ENCODE assay signal across 8 cellular contexts in the genomic region with DNA sequence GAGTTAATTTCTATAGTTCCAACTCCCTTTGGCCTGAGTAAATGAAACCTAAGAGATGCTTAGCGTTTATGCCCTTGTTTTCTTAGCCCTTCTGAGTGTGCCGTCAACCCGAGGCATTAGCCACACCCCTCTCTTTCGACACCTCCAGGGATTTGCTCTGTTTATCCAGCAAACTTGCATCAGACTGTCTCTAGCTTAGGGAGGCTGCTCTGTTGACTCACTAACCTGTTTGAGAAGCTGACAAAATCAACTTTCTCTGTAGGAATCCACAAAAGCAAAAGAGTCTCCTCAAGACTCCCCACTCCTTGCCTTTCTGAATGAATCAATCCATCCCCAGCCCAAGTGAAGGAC.
DNase-seq lines count a peak whose midpoint lies in the region; ATAC-seq and TF ChIP-seq lines count a peak whose summit lies in the region.

No MANE protein-coding gene starts in this region.

- no peaks in the 10 kb centered on the region for H3K27me3 ChIP-seq in colonic mucosa
- no peaks in the 10 kb centered on the region for H3K27me3 ChIP-seq in mesenchymal stem cell (ENCODE audit: control insufficient read depth in 1 of 2, insufficient read depth in 1 of 2, low read length in 2 of 2)

- no peak overlapping the region for H3K27ac Mint-ChIP-seq in activated T-cell treated with anti-CD3 and anti-CD28 coated beads, Interleukin-2, amount 50 U/mL, for 24 hours

- H4K8ac ChIP-seq in mesenchymal stem cell (ENCODE audit: low read length), result no peak overlapping the region

- H3K18ac ChIP-seq in mesenchymal stem cell (ENCODE audit: low read depth in 1 of 2, low read length in 2 of 2), result no peak overlapping the region

- no peak overlapping the region for H2BK5ac ChIP-seq in mesenchymal stem cell (ENCODE audit: low read depth, low read length, poor library complexity, severe bottlenecking)

- WGBS in mesenchymal stem cell, result 2% methylated on average over 4 of the region's 4 CpGs

- ATAC-seq in HG02885 (IDR thresholded peaks at IDR 0.05; ENCODE audit: poor library complexity, unreplicated experiment), result no peak

- H3K4me3 Mint-ChIP-seq in activated T-cell treated with anti-CD3 and anti-CD28 coated beads, Interleukin-2, amount 50 U/mL, for 24 hours, result no peak overlapping the region

- no peak overlapping the region for H3K23ac ChIP-seq in mesenchymal stem cell (ENCODE audit: low read length in 2 of 2)

- no peaks in the 10 kb centered on the region for H3K36me3 ChIP-seq in colonic mucosa
- no peaks in the 10 kb centered on the region for H3K36me3 ChIP-seq in mesenchymal stem cell (ENCODE audit: control insufficient read depth in 1 of 2, insufficient read depth in 2 of 2, low read depth in 1 of 2, low read length in 2 of 2)

- intact Hi-C loops in colonic mucosa (cut with DNase I), result no loop called here

- no peak overlapping the region for H3K14ac ChIP-seq in mesenchymal stem cell (ENCODE audit: low read length in 2 of 2)

- TF ChIP-seq CTCF in AG09309 (IDR thresholded peaks at IDR 0.05; ENCODE audit: control insufficient read depth, insufficient read depth, low read depth, low read length, missing control alignments), result no peak
- TF ChIP-seq CTCF in colonic mucosa (IDR thresholded peaks at IDR 0.05), result no peak

- H3K4me1 ChIP-seq in colonic mucosa (no peaks in the 10 kb centered on the region), mesenchymal stem cell (ENCODE audit: control insufficient read depth, insufficient read depth, low read depth, low read length) (peaks cover 3% of the 10 kb centered on the region)

- H4K91ac ChIP-seq in mesenchymal stem cell (ENCODE audit: low read length), result no peak overlapping the region

- no peak overlapping the region for H2AFZ ChIP-seq in mesenchymal stem cell (ENCODE audit: low read depth, low read length)

- DNase-seq in AG09309 (ENCODE audit: low read depth), result peak; percentile 92
- DNase-seq in MV-4-11 (lab: John Stamatoyannopoulos, UW), result peak; percentile 89
- peak; percentile 39 for DNase-seq in colonic mucosa
- peak; percentile 97 for DNase-seq in mesenchymal stem cell
- DNase-seq in DMS79 treated with DMSO at 0.1 percent for 48 hours (lab: John Stamatoyannopoulos, UW), result no peak
- DNase-seq in NCI-H1694 (lab: John Stamatoyannopoulos, UW), result no peak
- no peak for DNase-seq in activated T-cell treated with anti-CD3 and anti-CD28 coated beads, Interleukin-2, amount 50 U/mL, for 24 hours

- H2AK5ac ChIP-seq in mesenchymal stem cell (ENCODE audit: low read length, severe bottlenecking), result no peak overlapping the region

- H3K4me2 ChIP-seq in mesenchymal stem cell (ENCODE audit: low read length, poor library complexity, severe bottlenecking), result no peak overlapping the region

- no peaks in the 10 kb centered on the region for H3K79me1 ChIP-seq in mesenchymal stem cell (replicated peaks; ENCODE audit: low read length, poor library complexity, severe bottlenecking)

- no peaks in the 10 kb centered on the region for H3K36me3 Mint-ChIP-seq in activated T-cell treated with anti-CD3 and anti-CD28 coated beads, Interleukin-2, amount 50 U/mL, for 24 hours (ENCODE audit: low read depth)

- H3K27me3 Mint-ChIP-seq in activated T-cell treated with anti-CD3 and anti-CD28 coated beads, Interleukin-2, amount 50 U/mL, for 24 hours, result no peaks in the 10 kb centered on the region

- H2BK15ac ChIP-seq in mesenchymal stem cell (ENCODE audit: low read depth, poor library complexity, severe bottlenecking), result no peak overlapping the region

- no peaks in the 10 kb centered on the region for H3K4me1 Mint-ChIP-seq in activated T-cell treated with anti-CD3 and anti-CD28 coated beads, Interleukin-2, amount 50 U/mL, for 24 hours (ENCODE audit: low read depth)

- H3K4me3 ChIP-seq in AG09309 (ENCODE audit: control insufficient read depth, low read depth, low read length) (no peak overlapping the region), colonic mucosa (no peak overlapping the region), mesenchymal stem cell (ENCODE audit: insufficient read depth in 1 of 2, low read depth in 1 of 2, low read length in 2 of 2) (no peak overlapping the region)

- H2BK12ac ChIP-seq in mesenchymal stem cell (ENCODE audit: low read length in 2 of 2), result no peak overlapping the region

- no peaks in the 10 kb centered on the region for H3K9me3 ChIP-seq in colonic mucosa
- no peaks in the 10 kb centered on the region for H3K9me3 ChIP-seq in mesenchymal stem cell (ENCODE audit: control insufficient read depth, low read length)

- no peak overlapping the region for H3K27ac ChIP-seq in colonic mucosa
- H3K27ac ChIP-seq in mesenchymal stem cell (ENCODE audit: low read length, poor library complexity, severe bottlenecking), result peak overlapping the region; percentile 21

- H3K9ac ChIP-seq in colonic mucosa (ENCODE audit: low read depth in 2 of 2, low read length in 2 of 2) (no peak overlapping the region), mesenchymal stem cell (ENCODE audit: low read length) (peak overlapping the region; percentile 44)

- H3K4ac ChIP-seq in mesenchymal stem cell (ENCODE audit: low read depth in 1 of 2, low read length in 2 of 2), result no peak overlapping the region

- no peak overlapping the region for H2BK120ac ChIP-seq in mesenchymal stem cell (ENCODE audit: low read depth, low read length)

- H3K9me3 Mint-ChIP-seq in activated T-cell treated with anti-CD3 and anti-CD28 coated beads, Interleukin-2, amount 50 U/mL, for 24 hours, result no peaks in the 10 kb centered on the region

Comparison
In these comparisons a context has a peak if more than half of its experiments do, and no peak if none do; other contexts are left out.
1. DNase-seq: peak in AG09309 (single experiment), MV-4-11 (single experiment), colonic mucosa (single experiment) and mesenchymal stem cell (single experiment); none in DMS79 treated with DMSO at 0.1 percent for 48 hours (single experiment), NCI-H1694 (single experiment) and activated T-cell treated with anti-CD3 and anti-CD28 coated beads, Interleukin-2, amount 50 U/mL, for 24 hours (single experiment).